Comparison of ENCODE assay signal across 8 cellular contexts in genomic region chr15:40941078-40941527, GRCh38. TPM values are rescaled to one million over a fixed set of nuclear protein-coding genes. Genes with fewer than 3 reads are reported as not detected.
A peak's percentile ranks its signal among the peaks of the same experiment; 100 is the strongest.
DNase-seq lines count a peak whose midpoint lies in the region; ATAC-seq, FAIRE-seq and TF ChIP-seq lines count a peak whose summit lies in the region.

No MANE protein-coding gene starts in this region.

- CTCF ChIA-PET in Panc1 (lab: Charles Lee) = interaction anchor here (0.6 to 1.6 kb wide), 7 partner anchors 11 to 175 kb away, joined by 3 to 8 read pairs (median 3); partner anchors contain the start of gene INO80

- H3K9me3 ChIP-seq in Panc1 (ENCODE audit: control insufficient read depth, insufficient read depth, low read depth, low read length) = no peaks in the 10 kb centered on the region

- peaks cover 19% of the 10 kb centered on the region for H3K4me1 ChIP-seq in Panc1 (ENCODE audit: control insufficient read depth, insufficient read depth, low read length)
- no peaks in the 10 kb centered on the region for H3K4me1 ChIP-seq in rectal smooth muscle tissue (ENCODE audit: control insufficient read depth, insufficient read depth, low read length)

- intact Hi-C loops in Panc1 (cut with micrococcal nuclease; ENCODE audit: unreplicated experiment) = loop anchor here (10.0 kb wide), 1 partner anchor 244 kb away; no protein-coding TSS in a partner anchor

- peak overlapping the region; percentile 24 for H3K9ac ChIP-seq in rectal smooth muscle tissue (ENCODE audit: low read length)

- H3K4me3 ChIP-seq in Panc1 (ENCODE audit: low read depth in 2 of 2, low read length in 2 of 2) (peak overlapping the region; percentile 50 to 51), rectal smooth muscle tissue (ENCODE audit: low read length) (peak overlapping the region; percentile 66)

- no peak for DNase-seq in GM12891 (ENCODE audit: insufficient read length, low spot score)
- DNase-seq in Panc1 (ENCODE audit: low read depth, low spot score) = no peak
- DNase-seq in epithelial cell of prostate (ENCODE audit: low read depth, low spot score) = no peak

- POLR2A ChIA-PET in Panc1 (lab: Charles Lee) = interaction anchor here (0.6 kb wide), 1 partner anchor 40 kb away, joined by 5 read pairs; no protein-coding TSS in a partner anchor

- no peaks in the 10 kb centered on the region for H3K27me3 ChIP-seq in Panc1 (ENCODE audit: control insufficient read depth, insufficient read depth, low read length)
- H3K27me3 ChIP-seq in rectal smooth muscle tissue (ENCODE audit: control insufficient read depth, insufficient read depth, low read length) = no peaks in the 10 kb centered on the region

- no TSS peak for BruUV-seq in Panc1 (replicated peaks; lab: Mats Ljungman, UMichigan)

- no peaks in the 10 kb centered on the region for H3K36me3 ChIP-seq in Panc1 (ENCODE audit: control insufficient read depth, insufficient read depth, low read length)
- no peaks in the 10 kb centered on the region for H3K36me3 ChIP-seq in rectal smooth muscle tissue (ENCODE audit: control insufficient read depth, insufficient read depth, low read length)

- no peak for TF ChIP-seq POLR2A in GM12891 (IDR thresholded peaks at IDR 0.05; ENCODE audit: low read depth, low read length)

- H3K27ac ChIP-seq in Panc1 (ENCODE audit: low read length) (peak overlapping the region; percentile 76), epithelial cell of prostate (peak overlapping the region; percentile 42), rectal smooth muscle tissue (ENCODE audit: low read depth, low read length) (peak overlapping the region; percentile 44)

- in situ Hi-C loops in Panc1 (cut with HindIII; ENCODE audit: low pct_unique_long_range_greater_than_20kb, low sequenced_read_pairs) = no loop called here

- ATAC-seq in Panc1 (no peak; the same call in 1 of the 2 replicates), GM18907 (IDR thresholded peaks at IDR 0.05; ENCODE audit: unreplicated experiment) (no peak), GM21360 (IDR thresholded peaks at IDR 0.05; ENCODE audit: unreplicated experiment) (no peak), HG03175 (IDR thresholded peaks at IDR 0.05; ENCODE audit: unreplicated experiment) (no peak), GM18520 (IDR thresholded peaks at IDR 0.05; ENCODE audit: unreplicated experiment) (no peak)

- TF ChIP-seq CTCF in Panc1 (IDR thresholded peaks at IDR 0.05) = no peak

- FAIRE-seq in GM12891 (lab: Jason Lieb, UNC) = peak; percentile 13

TF ChIP-seq in GM12891, 5 proteins besides CTCF, POLR2A, EP300 and RAD21:
- TF ChIP-seq PAX5 (IDR thresholded peaks at IDR 0.05; ENCODE audit: insufficient read depth, low read length, severe bottlenecking) (no peak), POLR2AphosphoS5 (IDR thresholded peaks at IDR 0.05; ENCODE audit: low read depth, low read length) (no peak), TAF1 (IDR thresholded peaks at IDR 0.05; ENCODE audit: low read depth, low read length) (no peak), POU2F2 (IDR thresholded peaks at IDR 0.05; ENCODE audit: low read depth, low read length) (no peak), SPI1 (IDR thresholded peaks at IDR 0.05; ENCODE audit: low read depth, low read length) (no peak)

RNA-seq across cellular contexts. Expression of gene DLL4, which starts 12.0 kb away (rescaled TPM):
- 0.09 TPM for polyA plus RNA-seq in GM12891 (2012; ENCODE audit: low read depth, missing spikeins)
- 0.31 TPM for total RNA-seq in Panc1 (2021; ENCODE audit: unreplicated experiment)
- polyA plus RNA-seq in Panc1 (2012; ENCODE audit: insufficient read length) = 0.29 TPM

RNA-seq across cellular contexts. Expression of gene CHAC1, which starts 12.2 kb away (rescaled TPM):
- 5.5 TPM for polyA plus RNA-seq in GM12891 (2012; ENCODE audit: low read depth, missing spikeins)
- 15.5 TPM for total RNA-seq in Panc1 (2021; ENCODE audit: unreplicated experiment)
- 55.8 TPM for polyA plus RNA-seq in Panc1 (2012; ENCODE audit: insufficient read length)

RNA-seq across cellular contexts. Expression of gene VPS18, which starts 46.9 kb away (rescaled TPM):
- polyA plus RNA-seq in GM12891 (2012; ENCODE audit: low read depth, missing spikeins) = 7.8 TPM
- 46.7 TPM for total RNA-seq in Panc1 (2021; ENCODE audit: unreplicated experiment)
- 43.1 TPM for polyA plus RNA-seq in Panc1 (2012; ENCODE audit: insufficient read length)
